ENCODE assay signal across 9 cellular contexts in genomic region chr19:53308339-53308811, GRCh38. TPM values are rescaled to one million over a fixed set of nuclear protein-coding genes. Genes with fewer than 3 reads are reported as not detected.
A peak's percentile ranks its signal among the peaks of the same experiment; 100 is the strongest.
DNase-seq lines count a peak whose midpoint lies in the region; ATAC-seq, FAIRE-seq and TF ChIP-seq lines count a peak whose summit lies in the region.
"Had no signal": no experiment of that assay in that cellular context is flagged by ENCODE, and none has a peak within 500 bp of the region (broad histone marks: within the 10 kb centered on the region; RNA-seq: fewer than 3 reads in every experiment).

No MANE protein-coding gene starts in this region.

- in situ Hi-C loops in GM23248 (cut with MboI) = no loop called here
- in situ Hi-C loops in mammary epithelial cell (cut with MboI; ENCODE audit: low sequenced_read_pairs in 2 of 2) = no loop called here
- in situ Hi-C loops in HepG2 (cut with HindIII; ENCODE audit: extremely low pct_ligation_motif_present, low pct_unique_long_range_greater_than_20kb) = no loop called here

- peak overlapping the region; percentile 75 for H3K4me2 ChIP-seq in GM23248 (ENCODE audit: unreplicated experiment)
- H3K4me2 ChIP-seq in mammary epithelial cell (ENCODE audit: insufficient read depth, low read depth, low read length) = no peak overlapping the region
- no peak overlapping the region for H3K4me2 ChIP-seq in HepG2 (ENCODE audit: low read depth, low read length)

- H3K36me3 ChIP-seq in GM23248 (ENCODE audit: low read depth) (no peaks in the 10 kb centered on the region), mammary epithelial cell (ENCODE audit: insufficient read depth, low read length) (no peaks in the 10 kb centered on the region), HepG2 (replicated peaks in 1 of 2; ENCODE audit: control insufficient read depth in 1 of 2, insufficient read depth in 2 of 2, low read length in 2 of 2) (no peaks in the 10 kb centered on the region)

- H4K20me1 ChIP-seq in GM23248 (ENCODE audit: insufficient read depth) (no peaks in the 10 kb centered on the region), mammary epithelial cell (ENCODE audit: insufficient read depth, low read length) (no peaks in the 10 kb centered on the region), HepG2 (ENCODE audit: insufficient read depth, low read length) (no peaks in the 10 kb centered on the region)

- intact Hi-C loops in mammary epithelial cell (cut with micrococcal nuclease) (no loop called here), HepG2 (cut with micrococcal nuclease; ENCODE audit: unreplicated experiment) (no loop called here)

- peak overlapping the region; percentile 63 for H3K4me3 ChIP-seq in GM23248
- peak overlapping the region in 1 of 3 experiments; percentile 8 for H3K4me3 ChIP-seq in mammary epithelial cell (replicated peaks in 1 of 3; ENCODE audit: insufficient read depth in 1 of 3, low read depth in 2 of 3, low read length in 3 of 3)
- H3K4me3 ChIP-seq in HepG2 (replicated peaks in 1 of 3; ENCODE audit: insufficient read depth in 1 of 3, low read depth in 2 of 3, low read length in 3 of 3) = no peak overlapping the region

- POLR2A ChIA-PET in HepG2 (lab: Yijun Ruan, JAX) = no interaction called here

- H3F3A ChIP-seq in GM23248 (ENCODE audit: insufficient read depth) = no peaks in the 10 kb centered on the region

- no peak for FAIRE-seq in HepG2 (lab: Jason Lieb, UNC)

- H3K27ac ChIP-seq in GM23248 (no peak overlapping the region), mammary epithelial cell (ENCODE audit: insufficient read depth, low read depth, low read length) (no peak overlapping the region), HepG2 (ENCODE audit: extremely low read length, insufficient read depth, low read length) (no peak overlapping the region)

- 3 to 5% methylated on average over 32 of the region's 32 CpGs for WGBS in GM23248 (ENCODE audit: low coverage in 1 of 2, low lambda C conversion rate in 2 of 2, missing lambda C conversion rate in 2 of 2), 2 experiments
- WGBS in mammary epithelial cell (ENCODE audit: low coverage, missing lambda C conversion rate) = 7% methylated on average over 21 of the region's 32 CpGs
- WGBS in HepG2 (ENCODE audit: low lambda C conversion rate) = 40% methylated on average over 3 of the region's 32 CpGs

- dilution Hi-C loops in mammary epithelial cell (cut with HindIII; ENCODE audit: low sequenced_read_pairs) = no loop called here

- peaks cover 5% of the 10 kb centered on the region; the same call in 1 of the 2 replicates for H3K27me3 ChIP-seq in GM23248 (replicated peaks; ENCODE audit: insufficient read depth)
- no peaks in the 10 kb centered on the region for H3K27me3 ChIP-seq in mammary epithelial cell (ENCODE audit: insufficient read depth, low read length)
- peaks cover 0 to 13% of the 10 kb centered on the region in 2 experiments; a peak in 1 of 5 replicates for H3K27me3 ChIP-seq in HepG2 (ENCODE audit: control insufficient read depth in 1 of 2, insufficient read depth in 2 of 2, low read length in 2 of 2)

- no peaks in the 10 kb centered on the region for H3K9me2 ChIP-seq in GM23248 (ENCODE audit: insufficient read depth)

- H3K4me1 ChIP-seq in GM23248 (ENCODE audit: insufficient read depth) (no peaks in the 10 kb centered on the region), mammary epithelial cell (ENCODE audit: insufficient read depth, low read length) (no peaks in the 10 kb centered on the region), HepG2 (ENCODE audit: insufficient read depth, low read length) (no peaks in the 10 kb centered on the region)

- H3K9me3 ChIP-seq in GM23248 (ENCODE audit: low read depth) = no peaks in the 10 kb centered on the region
- peaks cover 22% of the 10 kb centered on the region for H3K9me3 ChIP-seq in mammary epithelial cell (replicated peaks; ENCODE audit: insufficient read depth, low read length)
- H3K9me3 ChIP-seq in HepG2 (ENCODE audit: low read length) = peaks cover 14% of the 10 kb centered on the region; the same call in 1 of the 2 replicates

- no peaks in the 10 kb centered on the region for H3K79me2 ChIP-seq in GM23248 (ENCODE audit: insufficient read depth)
- no peaks in the 10 kb centered on the region for H3K79me2 ChIP-seq in mammary epithelial cell (ENCODE audit: insufficient read depth, low read length)
- H3K79me2 ChIP-seq in HepG2 (ENCODE audit: insufficient read depth, low read length) = no peaks in the 10 kb centered on the region

- TF ChIP-seq RAD21 in HepG2 (CRISPR knock-in tag; IDR thresholded peaks at IDR 0.05) = no peak

- TF ChIP-seq POLR2A in HepG2 (IDR thresholded peaks at IDR 0.05; ENCODE audit: insufficient read depth in 1 of 2, low read depth in 2 of 2, low read length in 2 of 2) = no peak

- no peak overlapping the region for H3K9ac ChIP-seq in GM23248
- H3K9ac ChIP-seq in mammary epithelial cell (ENCODE audit: insufficient read depth, low read length) = no peak overlapping the region
- no peak overlapping the region for H3K9ac ChIP-seq in HepG2 (ENCODE audit: insufficient read depth, low read depth, low read length)

- H2AFZ ChIP-seq in GM23248 = peak overlapping the region; percentile 91
- H2AFZ ChIP-seq in mammary epithelial cell (ENCODE audit: low read depth, low read length) = peak overlapping the region; percentile 36
- H2AFZ ChIP-seq in HepG2 (ENCODE audit: low read length) = no peak overlapping the region

- BruUV-seq in mammary epithelial cell (replicated peaks; lab: Mats Ljungman, UMichigan) (no TSS peak), HepG2 (replicated peaks; lab: Mats Ljungman, UMichigan) (no TSS peak)

- CTCF ChIA-PET in mammary epithelial cell (lab: Charles Lee; ENCODE audit: low non-redundant PET) = no interaction called here
- CTCF ChIA-PET in HepG2 (lab: Yijun Ruan, JAX; ENCODE audit: low intra/inter-chr PET ratio, low total read pairs) = no interaction called here

- ATAC-seq in HepG2 (no peak), HG02870 (IDR thresholded peaks at IDR 0.05; ENCODE audit: unreplicated experiment) (no peak), GM21529 (IDR thresholded peaks at IDR 0.05; ENCODE audit: unreplicated experiment) (no peak), HG02970 (IDR thresholded peaks at IDR 0.05; ENCODE audit: low FRiP score, unreplicated experiment) (no peak)

- peak; percentile 9 for DNase-seq in AG08395 (ENCODE audit: low spot score)
- peak; percentile 68 for DNase-seq in GM23248
- DNase-seq in mammary epithelial cell = no peak
- no peak for DNase-seq in HepG2 (ENCODE audit: low spot score)
- no peak for DNase-seq in stimulated activated CD4-positive, alpha-beta T cell treated with anti-CD3 and anti-CD28 coated beads, Interleukin-4, amount 100 ng/mL, for 1 hour

- TF ChIP-seq EP300 in HepG2 (IDR thresholded peaks at IDR 0.05; ENCODE audit: low read depth in 2 of 2, low read length in 2 of 2) (no peak), HepG2 (CRISPR knock-in tag; IDR thresholded peaks at IDR 0.05; ENCODE audit: borderline replicate concordance) (no peak)

- TF ChIP-seq CTCF in mammary epithelial cell (conservative IDR thresholded peaks at IDR 0.05 in 1 of 2, IDR thresholded peaks at IDR 0.05 in 1 of 2; ENCODE audit: extremely low read depth in 1 of 2, insufficient read depth in 1 of 2, low read depth in 1 of 2, low read length in 2 of 2) = peak; percentile 15 to 64
- peak; percentile 54 for TF ChIP-seq CTCF in HepG2 (CRISPR knock-in tag; IDR thresholded peaks at IDR 0.05)

RNA-seq across cellular contexts. Expression of gene ZNF845, which starts 25.2 kb away (rescaled TPM):
- 5.2 and 7.5 TPM in 2 replicates for total RNA-seq in GM23248 (2014; rRNA removed; shearing (Covaris generic))
- polyA plus RNA-seq in GM23248 (2016; fragmentation: Nextera tagmentation; extraction: Ambion mirVana) = 3.1 and 3.5 TPM in 2 replicates
- total RNA-seq in mammary epithelial cell = 1 to 10 TPM; 4.1 to 8.3 TPM
- 2.1 TPM for polyA plus RNA-seq in mammary epithelial cell
- 3.6 TPM for polyA minus RNA-seq in mammary epithelial cell
- 9.6 and 15.1 TPM in 2 replicates for total RNA-seq in HepG2 (2016; rRNA removed; fragmentation: Illumina TruSeq; extraction: Trizol)
- 0.61 and 0.88 TPM in 2 replicates for total RNA-seq in HepG2 (2016; cell fraction: cytosol; rRNA removed; fragmentation: Illumina TruSeq; extraction: Trizol; ENCODE audit: low read depth)
- total RNA-seq in HepG2 (2016; cell fraction: insoluble cytoplasmic fraction; rRNA removed; fragmentation: Illumina TruSeq; extraction: Trizol) = 10.0 and 15.9 TPM in 2 replicates
- total RNA-seq in HepG2 (2016; cell fraction: membrane; rRNA removed; fragmentation: Illumina TruSeq; extraction: Trizol) = 3.2 and 4.0 TPM in 2 replicates
- 6.3 and 7.8 TPM in 2 replicates for total RNA-seq in HepG2 (2016; cell fraction: nucleus; rRNA removed; fragmentation: Illumina TruSeq; extraction: Trizol)
- polyA plus RNA-seq in HepG2 (2011; rRNA removed) = 1.7 and 1.9 TPM in 2 replicates
- 0.59 and 1.3 TPM in 2 replicates for polyA plus RNA-seq in HepG2 (2011; cell fraction: cytosol; rRNA removed)
- polyA plus RNA-seq in HepG2 (2011; cell fraction: nucleus; rRNA removed) = 0.95 and 1.1 TPM in 2 replicates
- polyA plus RNA-seq in HepG2 (2012) = 2.5 and 2.6 TPM in 2 replicates
- polyA plus RNA-seq in HepG2 (2016; cell fraction: cytosol; fragmentation: Illumina TruSeq; extraction: Trizol; ENCODE audit: low read depth) = 0.11 and 0.18 TPM in 2 replicates
- polyA plus RNA-seq in HepG2 (2016; cell fraction: insoluble cytoplasmic fraction; fragmentation: Illumina TruSeq; extraction: Trizol; ENCODE audit: low read depth) = 5.5 and 6.4 TPM in 2 replicates
- polyA plus RNA-seq in HepG2 (2016; cell fraction: membrane; fragmentation: Illumina TruSeq; extraction: Trizol; ENCODE audit: low read depth) = 0.48 and 0.65 TPM in 2 replicates
- 3.9 and 4.0 TPM in 2 replicates for polyA plus RNA-seq in HepG2 (2016; cell fraction: nucleus; fragmentation: Illumina TruSeq; extraction: Trizol; ENCODE audit: insufficient read depth, low read depth)
- polyA minus RNA-seq in HepG2 (2011; rRNA and poly(A)+ RNA removed; ENCODE audit: low replicate concordance) = 1.8 and 2.2 TPM in 2 replicates
- 2.8 and 4.0 TPM in 2 replicates for polyA minus RNA-seq in HepG2 (2011; cell fraction: cytosol; rRNA and poly(A)+ RNA removed)
- polyA minus RNA-seq in HepG2 (2011; cell fraction: nucleus; rRNA and poly(A)+ RNA removed) = 9.3 and 12.1 TPM in 2 replicates

RNA-seq across cellular contexts. Expression of gene VN1R4, which starts 40.9 kb away (rescaled TPM):
- total RNA-seq in GM23248 (2014; rRNA removed; shearing (Covaris generic)) = not detected in 2 replicates
- not detected in 2 replicates for polyA plus RNA-seq in GM23248 (2016; fragmentation: Nextera tagmentation; extraction: Ambion mirVana)
- total RNA-seq in mammary epithelial cell = not detected
- not detected for polyA plus RNA-seq in mammary epithelial cell
- not detected for polyA minus RNA-seq in mammary epithelial cell
- total RNA-seq in HepG2 (2016; rRNA removed; fragmentation: Illumina TruSeq; extraction: Trizol) = not detected in 2 replicates
- total RNA-seq in HepG2 (2016; cell fraction: cytosol; rRNA removed; fragmentation: Illumina TruSeq; extraction: Trizol; ENCODE audit: low read depth) = not detected in 2 replicates
- not detected in 2 replicates for total RNA-seq in HepG2 (2016; cell fraction: insoluble cytoplasmic fraction; rRNA removed; fragmentation: Illumina TruSeq; extraction: Trizol)
- total RNA-seq in HepG2 (2016; cell fraction: membrane; rRNA removed; fragmentation: Illumina TruSeq; extraction: Trizol) = not detected in 2 replicates
- total RNA-seq in HepG2 (2016; cell fraction: nucleus; rRNA removed; fragmentation: Illumina TruSeq; extraction: Trizol) = not detected in 2 replicates
- not detected in 2 replicates for polyA plus RNA-seq in HepG2 (2011; rRNA removed)
- polyA plus RNA-seq in HepG2 (2011; cell fraction: cytosol; rRNA removed) = not detected in 2 replicates
- not detected in 2 replicates for polyA plus RNA-seq in HepG2 (2011; cell fraction: nucleus; rRNA removed)
- polyA plus RNA-seq in HepG2 (2012) = not detected in 2 replicates
- not detected in 2 replicates for polyA plus RNA-seq in HepG2 (2016; cell fraction: cytosol; fragmentation: Illumina TruSeq; extraction: Trizol; ENCODE audit: low read depth)
- polyA plus RNA-seq in HepG2 (2016; cell fraction: insoluble cytoplasmic fraction; fragmentation: Illumina TruSeq; extraction: Trizol; ENCODE audit: low read depth) = not detected in 2 replicates
- polyA plus RNA-seq in HepG2 (2016; cell fraction: membrane; fragmentation: Illumina TruSeq; extraction: Trizol; ENCODE audit: low read depth) = not detected in 2 replicates
- not detected in 2 replicates for polyA plus RNA-seq in HepG2 (2016; cell fraction: nucleus; fragmentation: Illumina TruSeq; extraction: Trizol; ENCODE audit: insufficient read depth, low read depth)
- not detected in 2 replicates for polyA minus RNA-seq in HepG2 (2011; rRNA and poly(A)+ RNA removed; ENCODE audit: low replicate concordance)
- not detected in 2 replicates for polyA minus RNA-seq in HepG2 (2011; cell fraction: cytosol; rRNA and poly(A)+ RNA removed)
- not detected in 2 replicates for polyA minus RNA-seq in HepG2 (2011; cell fraction: nucleus; rRNA and poly(A)+ RNA removed)
- total RNA-seq: HT1080 had no signal

RNA-seq across cellular contexts. Expression of gene VN1R2, which starts 50.3 kb away (rescaled TPM):
- total RNA-seq in GM23248 (2014; rRNA removed; shearing (Covaris generic)) = not detected in 2 replicates
- polyA plus RNA-seq in GM23248 (2016; fragmentation: Nextera tagmentation; extraction: Ambion mirVana) (not detected in 2 replicates), mammary epithelial cell (not detected), HepG2 (2011; rRNA removed) (not detected in 2 replicates)
- total RNA-seq in mammary epithelial cell (not detected), HepG2 (2016; rRNA removed; fragmentation: Illumina TruSeq; extraction: Trizol) (not detected in 2 replicates)
- not detected for polyA minus RNA-seq in mammary epithelial cell
- not detected in 2 replicates for total RNA-seq in HepG2 (2016; cell fraction: cytosol; rRNA removed; fragmentation: Illumina TruSeq; extraction: Trizol; ENCODE audit: low read depth)
- total RNA-seq in HepG2 (2016; cell fraction: insoluble cytoplasmic fraction; rRNA removed; fragmentation: Illumina TruSeq; extraction: Trizol) = not detected in 2 replicates
- not detected in 2 replicates for total RNA-seq in HepG2 (2016; cell fraction: membrane; rRNA removed; fragmentation: Illumina TruSeq; extraction: Trizol)
- total RNA-seq in HepG2 (2016; cell fraction: nucleus; rRNA removed; fragmentation: Illumina TruSeq; extraction: Trizol) = not detected in 2 replicates
- polyA plus RNA-seq in HepG2 (2011; cell fraction: cytosol; rRNA removed) = not detected in 2 replicates
- not detected in 2 replicates for polyA plus RNA-seq in HepG2 (2011; cell fraction: nucleus; rRNA removed)
- polyA plus RNA-seq in HepG2 (2012) = not detected in 2 replicates
- not detected in 2 replicates for polyA plus RNA-seq in HepG2 (2016; cell fraction: cytosol; fragmentation: Illumina TruSeq; extraction: Trizol; ENCODE audit: low read depth)
- polyA plus RNA-seq in HepG2 (2016; cell fraction: insoluble cytoplasmic fraction; fragmentation: Illumina TruSeq; extraction: Trizol; ENCODE audit: low read depth) = not detected in 2 replicates
- not detected in 2 replicates for polyA plus RNA-seq in HepG2 (2016; cell fraction: membrane; fragmentation: Illumina TruSeq; extraction: Trizol; ENCODE audit: low read depth)
- not detected in 2 replicates for polyA plus RNA-seq in HepG2 (2016; cell fraction: nucleus; fragmentation: Illumina TruSeq; extraction: Trizol; ENCODE audit: insufficient read depth, low read depth)
- not detected in 2 replicates for polyA minus RNA-seq in HepG2 (2011; rRNA and poly(A)+ RNA removed; ENCODE audit: low replicate concordance)
- not detected in 2 replicates for polyA minus RNA-seq in HepG2 (2011; cell fraction: cytosol; rRNA and poly(A)+ RNA removed)
- not detected in 2 replicates for polyA minus RNA-seq in HepG2 (2011; cell fraction: nucleus; rRNA and poly(A)+ RNA removed)
- total RNA-seq: HT1080 had no signal

RNA-seq across cellular contexts. Expression of gene ZNF677, which starts 53.7 kb away (rescaled TPM):
- 15.9 and 18.8 TPM in 2 replicates for total RNA-seq in GM23248 (2014; rRNA removed; shearing (Covaris generic))
- polyA plus RNA-seq in GM23248 (2016; fragmentation: Nextera tagmentation; extraction: Ambion mirVana) (19.5 and 21.2 TPM in 2 replicates), mammary epithelial cell (7.4 TPM), HepG2 (2011; rRNA removed) (not detected in 2 replicates)
- total RNA-seq in mammary epithelial cell (10 to 100 TPM; 14.0 to 29.3 TPM), HepG2 (2016; rRNA removed; fragmentation: Illumina TruSeq; extraction: Trizol) (not detected in 2 replicates)
- 12.8 TPM for polyA minus RNA-seq in mammary epithelial cell
- total RNA-seq in HepG2 (2016; cell fraction: cytosol; rRNA removed; fragmentation: Illumina TruSeq; extraction: Trizol; ENCODE audit: low read depth) = not detected in 2 replicates
- not detected in 2 replicates for total RNA-seq in HepG2 (2016; cell fraction: insoluble cytoplasmic fraction; rRNA removed; fragmentation: Illumina TruSeq; extraction: Trizol)
- total RNA-seq in HepG2 (2016; cell fraction: membrane; rRNA removed; fragmentation: Illumina TruSeq; extraction: Trizol) = not detected in 2 replicates
- total RNA-seq in HepG2 (2016; cell fraction: nucleus; rRNA removed; fragmentation: Illumina TruSeq; extraction: Trizol) = not detected in 2 replicates
- polyA plus RNA-seq in HepG2 (2011; cell fraction: cytosol; rRNA removed) = not detected in 2 replicates
- polyA plus RNA-seq in HepG2 (2011; cell fraction: nucleus; rRNA removed) = not detected in 2 replicates
- polyA plus RNA-seq in HepG2 (2012) = not detected in 2 replicates
- not detected in 2 replicates for polyA plus RNA-seq in HepG2 (2016; cell fraction: cytosol; fragmentation: Illumina TruSeq; extraction: Trizol; ENCODE audit: low read depth)
- not detected in 2 replicates for polyA plus RNA-seq in HepG2 (2016; cell fraction: insoluble cytoplasmic fraction; fragmentation: Illumina TruSeq; extraction: Trizol; ENCODE audit: low read depth)
- not detected in 2 replicates for polyA plus RNA-seq in HepG2 (2016; cell fraction: membrane; fragmentation: Illumina TruSeq; extraction: Trizol; ENCODE audit: low read depth)
- polyA plus RNA-seq in HepG2 (2016; cell fraction: nucleus; fragmentation: Illumina TruSeq; extraction: Trizol; ENCODE audit: insufficient read depth, low read depth) = not detected in 2 replicates
- polyA minus RNA-seq in HepG2 (2011; rRNA and poly(A)+ RNA removed; ENCODE audit: low replicate concordance) = not detected in 2 replicates
- not detected in 2 replicates for polyA minus RNA-seq in HepG2 (2011; cell fraction: cytosol; rRNA and poly(A)+ RNA removed)
- polyA minus RNA-seq in HepG2 (2011; cell fraction: nucleus; rRNA and poly(A)+ RNA removed) = not detected in 2 replicates
- total RNA-seq: HT1080 had no signal

RNA-seq across cellular contexts. Expression of gene ZNF525, which starts 57.1 kb away (rescaled TPM):
- total RNA-seq in GM23248 (2014; rRNA removed; shearing (Covaris generic)) = 3.6 and 7.6 TPM in 2 replicates
- 1.9 and 2.0 TPM in 2 replicates for polyA plus RNA-seq in GM23248 (2016; fragmentation: Nextera tagmentation; extraction: Ambion mirVana)
- total RNA-seq in mammary epithelial cell = 10 to 100 TPM; 11.7 to 15.1 TPM
- polyA plus RNA-seq in mammary epithelial cell = 5.3 TPM
- 5.8 TPM for polyA minus RNA-seq in mammary epithelial cell
- total RNA-seq in HepG2 (2016; rRNA removed; fragmentation: Illumina TruSeq; extraction: Trizol) = 8.7 and 9.9 TPM in 2 replicates
- total RNA-seq in HepG2 (2016; cell fraction: cytosol; rRNA removed; fragmentation: Illumina TruSeq; extraction: Trizol; ENCODE audit: low read depth) = 2.1 and 3.8 TPM in 2 replicates
- 8.7 and 9.3 TPM in 2 replicates for total RNA-seq in HepG2 (2016; cell fraction: insoluble cytoplasmic fraction; rRNA removed; fragmentation: Illumina TruSeq; extraction: Trizol)
- 7.5 and 9.9 TPM in 2 replicates for total RNA-seq in HepG2 (2016; cell fraction: membrane; rRNA removed; fragmentation: Illumina TruSeq; extraction: Trizol)
- 8.5 and 10.7 TPM in 2 replicates for total RNA-seq in HepG2 (2016; cell fraction: nucleus; rRNA removed; fragmentation: Illumina TruSeq; extraction: Trizol)
- polyA plus RNA-seq in HepG2 (2011; rRNA removed) = 2.8 and 3.4 TPM in 2 replicates
- 0.72 and 0.95 TPM in 2 replicates for polyA plus RNA-seq in HepG2 (2011; cell fraction: cytosol; rRNA removed)
- 2.3 and 3.4 TPM in 2 replicates for polyA plus RNA-seq in HepG2 (2011; cell fraction: nucleus; rRNA removed)
- 2.1 and 3.1 TPM in 2 replicates for polyA plus RNA-seq in HepG2 (2012)
- 0.43 and 0.53 TPM in 2 replicates for polyA plus RNA-seq in HepG2 (2016; cell fraction: cytosol; fragmentation: Illumina TruSeq; extraction: Trizol; ENCODE audit: low read depth)
- 2.8 and 3.3 TPM in 2 replicates for polyA plus RNA-seq in HepG2 (2016; cell fraction: insoluble cytoplasmic fraction; fragmentation: Illumina TruSeq; extraction: Trizol; ENCODE audit: low read depth)
- 0.96 and 1.3 TPM in 2 replicates for polyA plus RNA-seq in HepG2 (2016; cell fraction: membrane; fragmentation: Illumina TruSeq; extraction: Trizol; ENCODE audit: low read depth)
- 6.7 and 8.5 TPM in 2 replicates for polyA plus RNA-seq in HepG2 (2016; cell fraction: nucleus; fragmentation: Illumina TruSeq; extraction: Trizol; ENCODE audit: insufficient read depth, low read depth)
- 1.5 and 3.8 TPM in 2 replicates for polyA minus RNA-seq in HepG2 (2011; rRNA and poly(A)+ RNA removed; ENCODE audit: low replicate concordance)
- polyA minus RNA-seq in HepG2 (2011; cell fraction: cytosol; rRNA and poly(A)+ RNA removed) = 2.3 and 2.6 TPM in 2 replicates
- polyA minus RNA-seq in HepG2 (2011; cell fraction: nucleus; rRNA and poly(A)+ RNA removed) = 9.1 and 11.7 TPM in 2 replicates

Comparison
In these comparisons a context has a peak if more than half of its experiments do, and no peak if none do; other contexts are left out.
1. DNase-seq: peak in AG08395 (single experiment) and GM23248 (single experiment); none in mammary epithelial cell (single experiment), HepG2 (single experiment) and stimulated activated CD4-positive, alpha-beta T cell treated with anti-CD3 and anti-CD28 coated beads, Interleukin-4, amount 100 ng/mL, for 1 hour (single experiment).